In genomic region chr14:39184628-39185255, GRCh38 we compare ENCODE assay signal across 1 cellular context.
TF ChIP-seq lines count a peak whose summit lies in the region.

No MANE protein-coding gene starts in this region.

TF ChIP-seq in HepG2, 621 proteins besides CTCF, POLR2A, EP300 and RAD21 (continued from another document and continues in another):
- TF ChIP-seq THAP9 (CRISPR knock-in tag; IDR thresholded peaks at IDR 0.05; ENCODE audit: borderline replicate concordance) (no peak), CBX1 (IDR thresholded peaks at IDR 0.05; ENCODE audit: low read depth) (no peak), RBM39 (IDR thresholded peaks at IDR 0.05; ENCODE audit: low read depth, low read length, poor library complexity, severe bottlenecking) (no peak), ZNF142 (CRISPR knock-in tag; IDR thresholded peaks at IDR 0.05) (no peak), HNRNPUL1 (IDR thresholded peaks at IDR 0.05; ENCODE audit: low read depth, low read length) (no peak), PAWR (CRISPR knock-in tag; IDR thresholded peaks at IDR 0.05; ENCODE audit: borderline replicate concordance) (no peak), ZBTB43 (CRISPR knock-in tag; conservative IDR thresholded peaks at IDR 0.05) (no peak), BRD4 (CRISPR knock-in tag; IDR thresholded peaks at IDR 0.05) (no peak), HMGXB3 (CRISPR knock-in tag; IDR thresholded peaks at IDR 0.05; ENCODE audit: borderline replicate concordance) (no peak), MYNN (CRISPR knock-in tag; IDR thresholded peaks at IDR 0.05; ENCODE audit: low read depth) (peak; percentile 53; the same call in 1 of the 2 replicates), TARDBP (CRISPR knock-in tag; IDR thresholded peaks at IDR 0.05) (no peak), ZNF501 (CRISPR knock-in tag; IDR thresholded peaks at IDR 0.05) (no peak), U2AF1 (optimal IDR thresholded peaks at IDR 0.05; ENCODE audit: low read depth, low read length) (no peak), ZZZ3 (CRISPR knock-in tag; IDR thresholded peaks at IDR 0.05; ENCODE audit: borderline replicate concordance) (no peak), ELF3 (CRISPR knock-in tag; IDR thresholded peaks at IDR 0.05) (no peak; the same call in 1 of the 2 replicates), TCF7L2 (IDR thresholded peaks at IDR 0.05; ENCODE audit: low read depth, low read length) (no peak), MIER3 (CRISPR knock-in tag; IDR thresholded peaks at IDR 0.05; ENCODE audit: borderline replicate concordance) (no peak; the same call in 1 of the 2 replicates), ZNF337 (CRISPR knock-in tag; IDR thresholded peaks at IDR 0.05; ENCODE audit: borderline replicate concordance, low read depth) (no peak), SP1 (IDR thresholded peaks at IDR 0.05) (no peak), SP1 (CRISPR knock-in tag; IDR thresholded peaks at IDR 0.05) (no peak), SNAPC4 (CRISPR knock-in tag; IDR thresholded peaks at IDR 0.05) (no peak), TBL1XR1 (IDR thresholded peaks at IDR 0.05; ENCODE audit: borderline replicate concordance, low read length, partially characterized antibody) (no peak), KLF12 (CRISPR knock-in tag; IDR thresholded peaks at IDR 0.05; ENCODE audit: borderline replicate concordance) (no peak), ZNF282 (IDR thresholded peaks at IDR 0.05; ENCODE audit: partially characterized antibody) (no peak)
